In genomic region chr16:67538666-67539101, GRCh38 we compare ENCODE assay signal across 6 cellular contexts. TPM values are rescaled to one million over a fixed set of nuclear protein-coding genes. Genes with fewer than 3 reads are reported as not detected.
DNase-seq lines count a peak whose midpoint lies in the region; TF ChIP-seq lines count a peak whose summit lies in the region.

No MANE protein-coding gene starts in this region.

- peak; percentile 21 for DNase-seq in activated T-cell treated with anti-CD3 and anti-CD28 coated beads, Interleukin-2, amount 50 U/mL, for 1 hour
- DNase-seq in activated T-cell treated with anti-CD3 and anti-CD28 coated beads for 4 hours (no peak), hepatocyte (ENCODE audit: low spot score) (no peak), thyroid gland (no peak), AG20443 (ENCODE audit: low spot score) (no peak), Karpas-422 (no peak)

- H3K4me3 ChIP-seq in hepatocyte (peak overlapping the region; percentile 82), thyroid gland (replicated peaks in 1 of 3) (peak overlapping the region in 1 of 3 donors; percentile 63), Karpas-422 (ENCODE audit: low read length) (no peak overlapping the region)

- H4K20me1 ChIP-seq in hepatocyte (ENCODE audit: insufficient read depth, poor library complexity, severe bottlenecking) (peaks cover 38% of the 10 kb centered on the region), Karpas-422 (ENCODE audit: insufficient read depth, low read depth, low read length) (peaks cover 16% of the 10 kb centered on the region; the same call in 1 of the 2 replicates)

- TF ChIP-seq CTCF in hepatocyte (IDR thresholded peaks at IDR 0.05; ENCODE audit: poor library complexity) (no peak), thyroid gland (IDR thresholded peaks at IDR 0.05) (no peak)

- H3K9me3 ChIP-seq in hepatocyte (ENCODE audit: low read depth) (no peaks in the 10 kb centered on the region), thyroid gland (no peaks in the 10 kb centered on the region), Karpas-422 (ENCODE audit: low read length) (no peaks in the 10 kb centered on the region)

- WGBS in hepatocyte (ENCODE audit: low lambda C conversion rate, missing lambda C conversion rate), result 36% methylated on average over 16 of the region's 23 CpGs
- WGBS in thyroid gland, 2 donors, result 68 to 69% methylated on average over 3 to 9 of the region's 23 CpGs

- TF ChIP-seq POLR2A in thyroid gland (IDR thresholded peaks at IDR 0.05), result no peak

- peaks cover 6% of the 10 kb centered on the region for H3K79me2 ChIP-seq in hepatocyte
- H3K79me2 ChIP-seq in Karpas-422 (ENCODE audit: low read length), result no peaks in the 10 kb centered on the region

- H3K27me3 ChIP-seq in hepatocyte (no peaks in the 10 kb centered on the region), thyroid gland (no peaks in the 10 kb centered on the region), Karpas-422 (ENCODE audit: low read length) (no peaks in the 10 kb centered on the region)

- H3K27ac ChIP-seq in hepatocyte (peak overlapping the region; percentile 23), thyroid gland (peak overlapping the region in 2 of 3 donors; percentile 78 to 91), Karpas-422 (ENCODE audit: low read length) (no peak overlapping the region)

- H3K4me2 ChIP-seq in hepatocyte, result peak overlapping the region; percentile 100
- no peak overlapping the region for H3K4me2 ChIP-seq in Karpas-422 (ENCODE audit: low read depth, low read length, poor library complexity, severe bottlenecking)

- H3K9ac ChIP-seq in Karpas-422 (ENCODE audit: low read length), result no peak overlapping the region

- H3K36me3 ChIP-seq in hepatocyte (replicated peaks; ENCODE audit: insufficient read depth, low read depth) (no peaks in the 10 kb centered on the region), thyroid gland (peaks cover 17 to 22% of the 10 kb centered on the region in 2 donors), Karpas-422 (ENCODE audit: insufficient read depth, low read length) (no peaks in the 10 kb centered on the region)

- H3K9me2 ChIP-seq in hepatocyte (replicated peaks; ENCODE audit: insufficient read depth) (no peaks in the 10 kb centered on the region), Karpas-422 (replicated peaks; ENCODE audit: insufficient read depth, low read length) (no peaks in the 10 kb centered on the region)

- H2AFZ ChIP-seq in hepatocyte (no peak overlapping the region), Karpas-422 (ENCODE audit: low read length) (no peak overlapping the region)

- intact Hi-C loops in thyroid gland (cut with DNase I), result no loop called here

- H3K4me1 ChIP-seq in hepatocyte (ENCODE audit: insufficient read depth) (peaks cover 13% of the 10 kb centered on the region), thyroid gland (peaks cover 27 to 47% of the 10 kb centered on the region in 2 donors), Karpas-422 (ENCODE audit: low read length) (no peaks in the 10 kb centered on the region)

RNA-seq across cellular contexts. Expression of gene RIPOR1, which starts 10.1 kb away (rescaled TPM):
- 12.5 and 12.9 TPM in 2 replicates for total RNA-seq in hepatocyte
- polyA plus RNA-seq in hepatocyte, result 37.8 and 38.3 TPM in 2 replicates
- 10 to 100 TPM; 21.3 to 57.1 (median 41.2) TPM for total RNA-seq in thyroid gland
- 1.3 and 2.9 TPM in 2 replicates for total RNA-seq in Karpas-422 (2014; rRNA removed; shearing (Covaris generic); ENCODE audit: low replicate concordance)

RNA-seq across cellular contexts. Expression of gene CTCF, which starts 23.6 kb away (rescaled TPM):
- total RNA-seq in hepatocyte (44.1 and 46.0 TPM in 2 replicates), thyroid gland (10 to 100 TPM; 37.2 to 52.1 (median 47.2) TPM)
- polyA plus RNA-seq in hepatocyte, result 35.5 and 36.8 TPM in 2 replicates
- total RNA-seq in Karpas-422 (2014; rRNA removed; shearing (Covaris generic); ENCODE audit: low replicate concordance), result 29.5 and 36.0 TPM in 2 replicates

RNA-seq across cellular contexts. Expression of gene AGRP, which starts 55.3 kb away (rescaled TPM):
- total RNA-seq in hepatocyte (1.9 TPM in 1 of 2 replicates, not detected in the other), thyroid gland (not detected)
- 0.93 and 2.3 TPM in 2 replicates for polyA plus RNA-seq in hepatocyte
- total RNA-seq in Karpas-422 (2014; rRNA removed; shearing (Covaris generic); ENCODE audit: low replicate concordance), result not detected in 2 replicates

RNA-seq across cellular contexts. Expression of gene ATP6V0D1, which starts 57.7 kb away (rescaled TPM):
- total RNA-seq in hepatocyte (115 and 157 TPM in 2 replicates), thyroid gland (100 to 1,000 TPM; 110 to 238 (median 142) TPM)
- polyA plus RNA-seq in hepatocyte, result 223 and 232 TPM in 2 replicates
- 63.8 and 83.4 TPM in 2 replicates for total RNA-seq in Karpas-422 (2014; rRNA removed; shearing (Covaris generic); ENCODE audit: low replicate concordance)
